8 cellular contexts compared by ENCODE assay signal in the genomic region with DNA sequence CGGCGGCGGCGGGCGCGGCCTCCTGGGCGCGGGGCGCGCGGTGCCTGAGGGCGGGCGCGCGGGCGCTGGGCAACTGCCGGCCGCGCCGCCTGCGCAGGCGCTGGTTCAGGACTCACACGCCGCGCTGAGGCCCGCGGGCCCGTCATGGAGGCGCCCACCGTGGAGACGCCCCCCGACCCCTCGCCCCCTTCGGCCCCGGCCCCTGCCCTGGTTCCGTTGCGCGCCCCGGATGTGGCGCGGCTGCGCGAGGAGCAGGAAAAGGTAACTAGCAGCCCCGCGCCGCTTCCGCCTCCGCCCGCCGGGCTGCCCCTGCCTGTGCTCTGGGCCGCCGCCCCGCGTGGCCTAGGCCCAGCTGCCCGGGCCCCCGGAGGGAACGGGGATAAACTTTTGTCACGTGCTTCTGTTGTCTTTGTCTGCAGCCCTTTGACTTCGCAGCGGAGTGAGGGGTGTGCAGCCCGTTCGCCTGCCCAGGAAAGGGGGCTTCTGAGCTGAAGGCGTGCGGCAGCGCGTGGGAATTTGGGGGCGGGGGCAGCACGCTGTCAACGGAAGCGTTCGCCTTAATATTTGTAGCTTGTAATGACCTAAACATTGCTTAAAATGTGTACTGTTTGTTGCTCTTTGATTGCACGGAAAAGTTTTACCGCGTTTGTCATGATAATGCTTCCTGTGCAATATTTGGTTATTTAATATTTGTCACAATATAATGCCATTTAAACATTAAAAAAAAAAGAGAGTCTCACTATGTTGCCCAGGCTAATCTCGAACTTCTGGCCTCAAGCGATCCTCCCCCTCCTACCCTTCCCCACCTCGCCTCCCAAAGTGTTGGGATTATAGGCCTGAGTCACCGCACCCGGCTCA. TPM values are rescaled to one million over a fixed set of nuclear protein-coding genes. Genes with fewer than 3 reads are reported as not detected.
DNase-seq lines count a peak whose midpoint lies in the region; ATAC-seq and TF ChIP-seq lines count a peak whose summit lies in the region.

No MANE protein-coding gene starts in this region.

- H3K36me3 ChIP-seq in heart left ventricle: no peaks in the 10 kb centered on the region
- no peaks in the 10 kb centered on the region for H3K36me3 ChIP-seq in prostate gland
- no peaks in the 10 kb centered on the region for H3K36me3 ChIP-seq in vagina

- H3K9me3 ChIP-seq in heart left ventricle (peaks cover 0 to under 1% (median 0%) of the 10 kb centered on the region in 12 donors), prostate gland (no peaks in the 10 kb centered on the region), vagina (no peaks in the 10 kb centered on the region)

- TF ChIP-seq CTCF in heart left ventricle (IDR thresholded peaks at IDR 0.05) (no peak), prostate gland (IDR thresholded peaks at IDR 0.05) (no peak), vagina (IDR thresholded peaks at IDR 0.05) (no peak)

- H3K27me3 Mint-ChIP-seq in activated naive CD4-positive, alpha-beta T cell treated with anti-CD3 and anti-CD28 coated beads, Interleukin-2, amount 50 U/mL, for 24 hours: no peaks in the 10 kb centered on the region

- intact Hi-C loops in heart left ventricle (cut with DNase I) (loop anchor here in 2 of 10 donors (5.0 to 10.0 kb wide), 2 partner anchors 128 to 130 kb away; partner anchors contain the start of gene CCNE1 (in 2 of the 2)), prostate gland (cut with DNase I) (loop anchor here (5.0 kb wide), 1 partner anchor 100 kb away; no protein-coding TSS in a partner anchor), vagina (cut with DNase I) (no loop called here)

- WGBS in heart left ventricle, 4 donors: 3 to 9% (median 4%) methylated on average over 22 to 79 of the region's 79 CpGs
- WGBS in prostate gland: 3% methylated on average over 29 of the region's 79 CpGs

- peak overlapping the region; percentile 96 for H3K4me3 Mint-ChIP-seq in activated naive CD4-positive, alpha-beta T cell treated with anti-CD3 and anti-CD28 coated beads, Interleukin-2, amount 50 U/mL, for 24 hours

- H3K27me3 ChIP-seq in heart left ventricle: no peaks in the 10 kb centered on the region
- no peaks in the 10 kb centered on the region for H3K27me3 ChIP-seq in prostate gland (replicated peaks; ENCODE audit: insufficient read depth)
- no peaks in the 10 kb centered on the region for H3K27me3 ChIP-seq in vagina

- peak overlapping the region; percentile 95 for H3K27ac Mint-ChIP-seq in activated naive CD4-positive, alpha-beta T cell treated with anti-CD3 and anti-CD28 coated beads, Interleukin-2, amount 50 U/mL, for 24 hours

- H3K4me1 Mint-ChIP-seq in activated naive CD4-positive, alpha-beta T cell treated with anti-CD3 and anti-CD28 coated beads, Interleukin-2, amount 50 U/mL, for 24 hours: peaks cover 52% of the 10 kb centered on the region

- peak; percentile 70 for ATAC-seq in GM21619 (IDR thresholded peaks at IDR 0.05; ENCODE audit: unreplicated experiment)
- ATAC-seq in SK-N-SH treated with all-trans-retinoic acid at 6 μM for 48 hours: peak; percentile 82
- peak; percentile 17 to 82 (median 80) for ATAC-seq in heart left ventricle

- no peaks in the 10 kb centered on the region for H3K9me3 Mint-ChIP-seq in activated naive CD4-positive, alpha-beta T cell treated with anti-CD3 and anti-CD28 coated beads, Interleukin-2, amount 50 U/mL, for 24 hours

- peaks cover 3% of the 10 kb centered on the region for H3K36me3 Mint-ChIP-seq in activated naive CD4-positive, alpha-beta T cell treated with anti-CD3 and anti-CD28 coated beads, Interleukin-2, amount 50 U/mL, for 24 hours

- TF ChIP-seq POLR2A in heart left ventricle (IDR thresholded peaks at IDR 0.05) (no peak), prostate gland (IDR thresholded peaks at IDR 0.05) (no peak), vagina (IDR thresholded peaks at IDR 0.05) (no peak)

- peak overlapping the region; percentile 86 for H3K4me3 ChIP-seq in Jurkat, Clone E6-1 (ENCODE audit: low read length)
- peak overlapping the region; percentile 68 to 98 (median 86) for H3K4me3 ChIP-seq in heart left ventricle
- peak overlapping the region; percentile 68 to 73 for H3K4me3 ChIP-seq in prostate gland
- H3K4me3 ChIP-seq in vagina: peak overlapping the region; percentile 79 to 92

- DNase-seq in Daoy (ENCODE audit: low read depth) (peak; percentile 76), heart left ventricle (peak; percentile 58 to 85 (median 67)), prostate gland (ENCODE audit: low spot score) (peak; percentile 53), vagina (ENCODE audit: extremely low spot score in 2 of 2) (no peak)
- DNase-seq in Jurkat, Clone E6-1 (ENCODE audit: low read depth, low spot score): peak; percentile 65

- H3K4me1 ChIP-seq in heart left ventricle (peaks cover 0 to 45% (median 24%) of the 10 kb centered on the region in 12 donors), prostate gland (replicated peaks) (peaks cover 12% of the 10 kb centered on the region), vagina (peaks cover 58% of the 10 kb centered on the region)

- peak overlapping the region in 11 of 12 donors; percentile 54 to 81 (median 75) for H3K27ac ChIP-seq in heart left ventricle
- H3K27ac ChIP-seq in prostate gland: peak overlapping the region; percentile 58 to 72
- H3K27ac ChIP-seq in vagina: peak overlapping the region; percentile 61

TF ChIP-seq in SK-N-SH treated with all-trans-retinoic acid at 6 μM for 48 hours, 23 proteins besides CTCF, POLR2A, EP300 and RAD21 (continues in another document):
- TF ChIP-seq PATZ1 (CRISPR knock-in tag; IDR thresholded peaks at IDR 0.05; ENCODE audit: borderline replicate concordance): no peak
- no peak for TF ChIP-seq ZC3H10 (CRISPR knock-in tag; IDR thresholded peaks at IDR 0.05)
- TF ChIP-seq CREB5 (CRISPR knock-in tag; IDR thresholded peaks at IDR 0.05; ENCODE audit: low read depth): no peak
- TF ChIP-seq TCF4 (CRISPR knock-in tag; IDR thresholded peaks at IDR 0.05; ENCODE audit: borderline replicate concordance): no peak
- no peak for TF ChIP-seq ZNF565 (CRISPR knock-in tag; conservative IDR thresholded peaks at IDR 0.05; ENCODE audit: low read depth)
- TF ChIP-seq, protein P1, sequence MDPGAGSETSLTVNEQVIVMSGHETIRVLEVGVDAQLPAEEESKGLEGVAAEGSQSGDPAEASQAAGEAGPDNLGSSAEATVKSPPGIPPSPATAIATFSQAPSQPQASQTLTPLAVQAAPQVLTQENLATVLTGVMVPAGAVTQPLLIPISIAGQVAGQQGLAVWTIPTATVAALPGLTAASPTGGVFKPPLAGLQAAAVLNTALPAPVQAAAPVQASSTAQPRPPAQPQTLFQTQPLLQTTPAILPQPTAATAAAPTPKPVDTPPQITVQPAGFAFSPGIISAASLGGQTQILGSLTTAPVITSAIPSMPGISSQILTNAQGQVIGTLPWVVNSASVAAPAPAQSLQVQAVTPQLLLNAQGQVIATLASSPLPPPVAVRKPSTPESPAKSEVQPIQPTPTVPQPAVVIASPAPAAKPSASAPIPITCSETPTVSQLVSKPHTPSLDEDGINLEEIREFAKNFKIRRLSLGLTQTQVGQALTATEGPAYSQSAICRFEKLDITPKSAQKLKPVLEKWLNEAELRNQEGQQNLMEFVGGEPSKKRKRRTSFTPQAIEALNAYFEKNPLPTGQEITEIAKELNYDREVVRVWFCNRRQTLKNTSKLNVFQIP (CRISPR knock-in tag; IDR thresholded peaks at IDR 0.05; ENCODE audit: borderline replicate concordance, low read depth): no peak
- TF ChIP-seq ZNF70 (CRISPR knock-in tag; IDR thresholded peaks at IDR 0.05): no peak
- no peak for TF ChIP-seq PPARA (CRISPR knock-in tag; IDR thresholded peaks at IDR 0.05; ENCODE audit: borderline replicate concordance)
- TF ChIP-seq CSDC2 (CRISPR knock-in tag; IDR thresholded peaks at IDR 0.05): no peak
- TF ChIP-seq CSRNP3 (CRISPR knock-in tag; IDR thresholded peaks at IDR 0.05): no peak

RNA-seq across cellular contexts. Expression of gene URI1, which starts 0.6 kb away (rescaled TPM):
- 121 and 130 TPM in 2 replicates for total RNA-seq in Daoy (2014; rRNA removed; shearing (Covaris generic))
- polyA plus RNA-seq in Jurkat, Clone E6-1 (2012; ENCODE audit: insufficient read depth, insufficient read length): 92.4 TPM
- total RNA-seq in heart left ventricle (10 to 100 TPM; 24.4 to 53.7 (median 44.2) TPM), prostate gland (10 to 100 TPM; 48.2 to 71.0 TPM), vagina (39.8 TPM)
- polyA plus RNA-seq in heart left ventricle: 10 to 100 TPM; 10.9 to 41.5 TPM

Comparison
In these comparisons a context has a peak if more than half of its experiments do, and no peak if none do; other contexts are left out.
1. DNase-seq: peak in Daoy (single experiment), Jurkat, Clone E6-1 (single experiment), heart left ventricle (5 of 5) and prostate gland (single experiment); none in vagina (0 of 2).
2. Peak in every context shown above with its lines, with median percentiles within 50 percentile points of each other: ATAC-seq, H3K4me3 ChIP-seq and H3K27ac ChIP-seq.